ENCODE assay signal across 8 cellular contexts in genomic region chr2:152718909-152719645, GRCh38. TPM values are rescaled to one million over a fixed set of nuclear protein-coding genes. Genes with fewer than 3 reads are reported as not detected.
DNase-seq lines count a peak whose midpoint lies in the region; ATAC-seq and TF ChIP-seq lines count a peak whose summit lies in the region.

No MANE protein-coding gene starts in this region.

- no peak overlapping the region for H2BK15ac ChIP-seq in mesendoderm (replicated peaks; ENCODE audit: low read depth)

- H3K27ac ChIP-seq in MM.1S (ENCODE audit: low read length) (peak overlapping the region; percentile 91), mesendoderm (ENCODE audit: low read depth, low read length) (peak overlapping the region; percentile 92), aorta (ENCODE audit: low read depth in 1 of 2, low read length in 2 of 2) (peak overlapping the region in 1 of 2 donors; percentile 66)

- H4K20me1 ChIP-seq in MM.1S (ENCODE audit: insufficient read depth, low read length) = peaks cover 12% of the 10 kb centered on the region; the same call in 1 of the 2 replicates

- H3K79me2 ChIP-seq in MM.1S (ENCODE audit: low read length) (peaks cover 52% of the 10 kb centered on the region), mesendoderm (ENCODE audit: control insufficient read depth, insufficient read depth, low read length) (peaks cover 50% of the 10 kb centered on the region)

- H4K5ac ChIP-seq in mesendoderm (ENCODE audit: low read length) = no peak overlapping the region

- no CpG with 5 or more reads among the region's 23 CpGs for WGBS in mesendoderm (ENCODE audit: extremely low coverage, insufficient coverage, low lambda C conversion rate)
- WGBS in aorta, 2 donors = 2% methylated on average over 23 of the region's 23 CpGs

- peaks cover 8% of the 10 kb centered on the region; the same call in 1 of the 2 replicates for H3F3A ChIP-seq in MM.1S (ENCODE audit: insufficient read depth, low read length)

- H3K79me1 ChIP-seq in mesendoderm (ENCODE audit: low read length) = no peaks in the 10 kb centered on the region

- peak overlapping the region; percentile 56 for H3K23ac ChIP-seq in mesendoderm (ENCODE audit: low read length)

- H2BK5ac ChIP-seq in mesendoderm (ENCODE audit: low read length) = peak overlapping the region; percentile 17

- TF ChIP-seq CTCF in GM06990 (IDR thresholded peaks at IDR 0.05; ENCODE audit: insufficient read depth, low read length, poor library complexity, severe bottlenecking) = no peak
- no peak for TF ChIP-seq CTCF in MM.1S (IDR thresholded peaks at IDR 0.05; ENCODE audit: low read length)

- H3K4me1 ChIP-seq in MM.1S (ENCODE audit: low read length) = peaks cover 13% of the 10 kb centered on the region
- H3K4me1 ChIP-seq in mesendoderm (ENCODE audit: control insufficient read depth, low read depth, low read length) = no peaks in the 10 kb centered on the region
- peaks cover 0 to 6% of the 10 kb centered on the region in 2 donors for H3K4me1 ChIP-seq in aorta (ENCODE audit: control insufficient read depth in 1 of 2, insufficient read depth in 2 of 2, low read length in 2 of 2)

- H3K4me3 ChIP-seq in GM06990 (replicated peaks; ENCODE audit: low read depth, low read length) (peak overlapping the region; percentile 89), MM.1S (ENCODE audit: low read length) (peak overlapping the region; percentile 89), mesendoderm (ENCODE audit: low read length) (peak overlapping the region; percentile 96), aorta (ENCODE audit: low read length in 2 of 2) (peak overlapping the region; percentile 61 to 62)

- H3K36me3 ChIP-seq in GM06990 (ENCODE audit: control insufficient read depth, insufficient read depth, low read length) = no peaks in the 10 kb centered on the region
- peaks cover 9% of the 10 kb centered on the region; the same call in 1 of the 2 replicates for H3K36me3 ChIP-seq in MM.1S (replicated peaks; ENCODE audit: insufficient read depth, low read length)
- no peaks in the 10 kb centered on the region for H3K36me3 ChIP-seq in mesendoderm (ENCODE audit: control insufficient read depth, insufficient read depth, low read length)
- H3K36me3 ChIP-seq in aorta (ENCODE audit: control insufficient read depth in 1 of 2, insufficient read depth in 2 of 2, low read length in 1 of 2) = no peaks in the 10 kb centered on the region

- no peak overlapping the region for H2AK5ac ChIP-seq in mesendoderm (ENCODE audit: low read length)

- no peaks in the 10 kb centered on the region for H3K27me3 ChIP-seq in GM06990 (replicated peaks; ENCODE audit: control insufficient read depth, insufficient read depth, low read length)
- no peaks in the 10 kb centered on the region for H3K27me3 ChIP-seq in MM.1S (replicated peaks; ENCODE audit: insufficient read depth, low read length)
- H3K27me3 ChIP-seq in mesendoderm (ENCODE audit: insufficient read depth, low read length, poor library complexity) = no peaks in the 10 kb centered on the region
- no peaks in the 10 kb centered on the region for H3K27me3 ChIP-seq in aorta (ENCODE audit: control insufficient read depth in 1 of 2, insufficient read depth in 2 of 2, low read length in 1 of 2)

- ATAC-seq in HG02571 (IDR thresholded peaks at IDR 0.05; ENCODE audit: unreplicated experiment) = peak; percentile 22
- no peak for ATAC-seq in aorta (ENCODE audit: low FRiP score)

- DNase-seq in A172 (ENCODE audit: low spot score) (peak; percentile 81), GM06990 (ENCODE audit: extremely low read depth, insufficient read length) (no peak), MM.1S (peak; percentile 74), SHP77 (lab: John Stamatoyannopoulos, UW) (peak; percentile 24 to 62), dermis blood vessel endothelial cell (peak; percentile 38), mesendoderm (peak; percentile 90), aorta (no peak)

- peak overlapping the region; percentile 92 for H2AFZ ChIP-seq in MM.1S (ENCODE audit: low read length)

- peak overlapping the region; percentile 91 for H3K56ac ChIP-seq in mesendoderm (ENCODE audit: low read length)

- peak overlapping the region; percentile 81 for H3K4me2 ChIP-seq in MM.1S (ENCODE audit: low read depth, low read length)
- peak overlapping the region; percentile 25 for H3K4me2 ChIP-seq in mesendoderm (ENCODE audit: low read length)

- H3K4ac ChIP-seq in mesendoderm (ENCODE audit: low read depth, low read length) = peak overlapping the region; percentile 59

- no peak overlapping the region for H4K8ac ChIP-seq in mesendoderm (ENCODE audit: low read depth, low read length)

- peak overlapping the region; percentile 77 for H3K18ac ChIP-seq in mesendoderm (ENCODE audit: low read length)

- intact Hi-C loops in aorta (cut with DNase I) = loop anchor here in 1 of 2 donors (5.0 kb wide), 1 partner anchor 542 kb away; the partner anchor contains the start of gene STAM2

- H3K9me3 ChIP-seq in MM.1S (replicated peaks; ENCODE audit: insufficient read depth, low read length) (no peaks in the 10 kb centered on the region), aorta (ENCODE audit: control insufficient read depth, low read length) (no peaks in the 10 kb centered on the region)

- no peak overlapping the region for H2BK120ac ChIP-seq in mesendoderm (ENCODE audit: low read depth, low read length)

- H3K9me2 ChIP-seq in MM.1S (replicated peaks; ENCODE audit: insufficient read depth, low read length) = no peaks in the 10 kb centered on the region

- H3K9ac ChIP-seq in MM.1S (ENCODE audit: low read length) (peak overlapping the region; percentile 90), mesendoderm (ENCODE audit: low read length) (peak overlapping the region; percentile 96)

RNA-seq across cellular contexts. Expression of gene ARL6IP6, which starts 0.7 kb away (rescaled TPM):
- total RNA-seq in A172 (2014; rRNA removed; shearing (Covaris generic)) = 43.2 and 53.3 TPM in 2 replicates
- total RNA-seq in dermis blood vessel endothelial cell (29.6 and 41.4 TPM in 2 replicates), aorta (10 to 100 TPM; 12.2 to 13.2 TPM)
- 34.4 TPM for polyA plus RNA-seq in mesendoderm (2013, experiment 1 of 2)
- 41.9 TPM for polyA plus RNA-seq in mesendoderm (2013, experiment 2 of 2)
- 10 to 100 TPM in 1 of 2 donors, 1 to 10 TPM in 1; 9.6 to 15.7 TPM for polyA plus RNA-seq in aorta

RNA-seq across cellular contexts. Expression of gene PRPF40A, which starts 1.8 kb away (rescaled TPM):
- total RNA-seq in A172 (2014; rRNA removed; shearing (Covaris generic)) = 215 and 290 TPM in 2 replicates
- total RNA-seq in dermis blood vessel endothelial cell = 134 and 159 TPM in 2 replicates
- 328 TPM for polyA plus RNA-seq in mesendoderm (2013, experiment 1 of 2)
- polyA plus RNA-seq in mesendoderm (2013, experiment 2 of 2) = 320 TPM
- total RNA-seq in aorta = 10 to 100 TPM; 59.4 to 73.3 TPM
- 10 to 100 TPM; 22.7 to 24.5 TPM for polyA plus RNA-seq in aorta

Comparison
In these comparisons a context has a peak if more than half of its experiments do, and no peak if none do; other contexts are left out.
1. DNase-seq: peak in A172 (single experiment), MM.1S (single experiment), SHP77 (2 of 2), dermis blood vessel endothelial cell (single experiment) and mesendoderm (single experiment); none in GM06990 (single experiment) and aorta (0 of 2).
2. Peak in every context shown above with its lines, with median percentiles within 50 percentile points of each other: H3K4me3 ChIP-seq.